18 cellular contexts compared by ENCODE assay signal in genomic region chr1:166383635-166384346, GRCh38.
"Had no signal": no experiment of that assay in that cellular context is flagged by ENCODE, and none has a peak within 500 bp of the region (broad histone marks: within the 10 kb centered on the region; RNA-seq: fewer than 3 reads in every experiment).

No MANE protein-coding gene starts in this region.

- H3K4me3 ChIP-seq: breast epithelium, PC-9 had no signal

- H3K4me3 Mint-ChIP-seq: activated CD4-positive, alpha-beta memory T cell treated with anti-CD3 and anti-CD28 coated beads, Interleukin-2, amount 10 ng/mL, durations not matched to agents 7 days and 5 days; activated naive CD8-positive, alpha-beta T cell treated with anti-CD3 and anti-CD28 coated beads, Interleukin-2, amount 10 ng/mL, durations not matched to agents 7 days and 5 days; activated T-cell treated with anti-CD3 and anti-CD28 coated beads, Interleukin-2, amount 50 U/mL, for 72 hours; T-helper 1 cell treated with Interleukin-12 subunit alpha and Interleukin-12 subunit beta and Interleukin-4 antibody, amounts not matched to agents 30 μg/mL and 1 μg/mL, for 36 hours had no signal

- H3K27ac ChIP-seq: breast epithelium, PC-9 had no signal

- DNase-seq: activated CD4-positive, alpha-beta memory T cell treated with anti-CD3 and anti-CD28 coated beads, Interleukin-2, amount 10 ng/mL, durations not matched to agents 7 days and 5 days; activated CD4-positive, alpha-beta T cell treated with anti-CD3 and anti-CD28 coated beads, Interleukin-2, amount 50 U/mL, for 1 hour; activated CD4-positive, CD25-positive, alpha-beta regulatory T cell; activated CD8-positive, alpha-beta memory T cell treated with anti-CD3 and anti-CD28 coated beads, Interleukin-2, amount 50 U/mL, for 4 hours; activated naive CD4-positive, alpha-beta T cell treated with anti-CD3 and anti-CD28 coated beads, Interleukin-2, amount 50 U/mL, for 16 hours; activated naive CD8-positive, alpha-beta T cell treated with anti-CD3 and anti-CD28 coated beads, Interleukin-2, amount 10 ng/mL, durations not matched to agents 7 days and 5 days; activated T-cell treated with anti-CD3 and anti-CD28 coated beads, Interleukin-2, amount 50 U/mL, for 72 hours; aorta; caudate nucleus; NCI-H146; NCI-H187 treated with DMSO at 0.1 percent for 48 hours; NCI-H2081 treated with DMSO at 0.1 percent for 48 hours; NCI-H2227 treated with DMSO at 0.1 percent for 48 hours; NCI-H446 treated with DMSO at 0.1 percent for 48 hours; PC-9; SHP77 treated with DMSO at 0.1 percent for 48 hours had no signal

- H3K27me3 ChIP-seq: breast epithelium had no signal

- H3K36me3 Mint-ChIP-seq: activated naive CD8-positive, alpha-beta T cell treated with anti-CD3 and anti-CD28 coated beads, Interleukin-2, amount 10 ng/mL, durations not matched to agents 7 days and 5 days had no signal

- H3K9me3 Mint-ChIP-seq: activated CD4-positive, alpha-beta memory T cell treated with anti-CD3 and anti-CD28 coated beads, Interleukin-2, amount 10 ng/mL, durations not matched to agents 7 days and 5 days; activated naive CD8-positive, alpha-beta T cell treated with anti-CD3 and anti-CD28 coated beads, Interleukin-2, amount 10 ng/mL, durations not matched to agents 7 days and 5 days; activated T-cell treated with anti-CD3 and anti-CD28 coated beads, Interleukin-2, amount 50 U/mL, for 72 hours; T-helper 1 cell treated with Interleukin-12 subunit alpha and Interleukin-12 subunit beta and Interleukin-4 antibody, amounts not matched to agents 30 μg/mL and 1 μg/mL, for 36 hours had no signal

- H3K27me3 Mint-ChIP-seq: activated CD4-positive, alpha-beta memory T cell treated with anti-CD3 and anti-CD28 coated beads, Interleukin-2, amount 10 ng/mL, durations not matched to agents 7 days and 5 days had no signal

- H3K4me2 ChIP-seq: PC-9 had no signal

- H3K4me1 ChIP-seq: breast epithelium had no signal

- H3K36me3 ChIP-seq: breast epithelium had no signal

- H3K4me1 Mint-ChIP-seq: activated naive CD8-positive, alpha-beta T cell treated with anti-CD3 and anti-CD28 coated beads, Interleukin-2, amount 10 ng/mL, durations not matched to agents 7 days and 5 days had no signal

- H3K27ac Mint-ChIP-seq: activated CD4-positive, alpha-beta memory T cell treated with anti-CD3 and anti-CD28 coated beads, Interleukin-2, amount 10 ng/mL, durations not matched to agents 7 days and 5 days; activated naive CD8-positive, alpha-beta T cell treated with anti-CD3 and anti-CD28 coated beads, Interleukin-2, amount 10 ng/mL, durations not matched to agents 7 days and 5 days; activated T-cell treated with anti-CD3 and anti-CD28 coated beads, Interleukin-2, amount 50 U/mL, for 72 hours; T-helper 1 cell treated with Interleukin-12 subunit alpha and Interleukin-12 subunit beta and Interleukin-4 antibody, amounts not matched to agents 30 μg/mL and 1 μg/mL, for 36 hours had no signal

- H2AFZ ChIP-seq: PC-9 had no signal

- H3K9me3 ChIP-seq: breast epithelium had no signal
